Comparison of ENCODE assay signal across 24 cellular contexts in the genomic region with DNA sequence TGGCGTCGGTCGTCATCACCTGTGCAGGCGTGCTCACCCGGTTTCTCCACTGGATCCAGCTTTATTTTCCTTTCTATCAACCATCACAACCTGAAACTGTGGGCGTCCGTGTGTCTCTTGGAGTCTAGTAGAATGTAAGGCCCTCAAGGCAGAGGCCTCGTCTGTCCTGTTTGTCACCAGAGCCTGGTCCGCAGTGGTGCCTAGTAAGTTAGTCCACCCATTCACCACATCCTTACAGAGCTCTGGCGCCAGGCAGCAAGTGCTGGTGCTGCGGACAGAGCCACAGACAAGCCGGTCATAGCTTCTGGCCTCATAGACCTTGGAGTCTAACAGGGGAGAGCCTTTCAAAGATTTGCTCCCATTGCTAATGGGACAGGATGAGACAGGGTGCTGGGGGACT.
"Had no signal": no experiment of that assay in that cellular context is flagged by ENCODE, and none has a peak within 500 bp of the region (broad histone marks: within the 10 kb centered on the region; RNA-seq: fewer than 3 reads in every experiment).

No MANE protein-coding gene starts in this region.

- H3K9me3 Mint-ChIP-seq: activated T-cell treated with anti-CD3 and anti-CD28 coated beads, Interleukin-2, amount 50 U/mL, for 72 hours; natural killer cell treated with Interleukin-12 subunit alpha and Interleukin-12 subunit beta and Interleukin-15 and Interleukin-18, amount 100 ng/mL, for 72 hours; T-cell; T-helper 2 cell treated with Interferon-gamma antibody and Interleukin-4, amounts not matched to agents 5 μg/mL and 100 μg/mL, for 36 hours had no signal

- FAIRE-seq: pancreas, small intestine had no signal

- H3K27ac Mint-ChIP-seq: activated naive CD8-positive, alpha-beta T cell; activated T-cell treated with anti-CD3 and anti-CD28 coated beads, Interleukin-2, amount 50 U/mL, for 72 hours; natural killer cell treated with Interleukin-12 subunit alpha and Interleukin-12 subunit beta and Interleukin-15 and Interleukin-18, amount 100 ng/mL, for 72 hours had no signal

- H3K27me3 Mint-ChIP-seq: activated naive CD8-positive, alpha-beta T cell; natural killer cell treated with Interleukin-12 subunit alpha and Interleukin-12 subunit beta and Interleukin-15 and Interleukin-18, amount 100 ng/mL, for 72 hours; T-cell had no signal

- H3K4me3 ChIP-seq: breast epithelium, coronary artery, gastroesophageal sphincter, heart right ventricle, left lung, pancreas, right lobe of liver, SJCRH30, thyroid gland, upper lobe of right lung had no signal

- H3K27me3 ChIP-seq: breast epithelium, gastroesophageal sphincter, heart right ventricle, left lung, pancreas, right lobe of liver, SJCRH30, thyroid gland, upper lobe of right lung had no signal

- H3K4me1 Mint-ChIP-seq: T-cell had no signal

- DNase-seq: activated gamma-delta T cell; activated T-cell treated with anti-CD3 and anti-CD28 coated beads, Interleukin-2, amount 50 U/mL, for 72 hours; amniotic stem cell; heart right ventricle; left lung; mammary epithelial cell; midbrain; SJCRH30; small intestine; stimulated activated CD4-positive, alpha-beta T cell treated with anti-CD3 and anti-CD28 coated beads, Interleukin-15, amount 100 ng/mL, for 24 hours; stimulated activated CD4-positive, alpha-beta T cell treated with anti-CD3 and anti-CD28 coated beads, Interleukin-2, amount 100 ng/mL, for 48 hours; stimulated activated naive CD8-positive, alpha-beta T cell treated with anti-CD3 and anti-CD28 coated beads, Interleukin-15, Interleukin-2, amounts not matched to agents 100 U/mL and 50 U/mL, for 24 hours; T-cell; thyroid gland; upper lobe of right lung had no signal

- H3K4me3 Mint-ChIP-seq: activated naive CD8-positive, alpha-beta T cell; activated T-cell treated with anti-CD3 and anti-CD28 coated beads, Interleukin-2, amount 50 U/mL, for 72 hours; natural killer cell treated with Interleukin-12 subunit alpha and Interleukin-12 subunit beta and Interleukin-15 and Interleukin-18, amount 100 ng/mL, for 72 hours; T-cell; T-helper 2 cell treated with Interferon-gamma antibody and Interleukin-4, amounts not matched to agents 5 μg/mL and 100 μg/mL, for 36 hours had no signal

- H3K9me3 ChIP-seq: gastroesophageal sphincter, left lung, pancreas, right lobe of liver, SJCRH30, thyroid gland, upper lobe of right lung had no signal

- H3K27ac ChIP-seq: breast epithelium, coronary artery, epithelial cell of prostate, gastroesophageal sphincter, left lung, pancreas, right lobe of liver, SJCRH30, thyroid gland, upper lobe of right lung had no signal

- H3K36me3 ChIP-seq: breast epithelium, pancreas, right lobe of liver, SJCRH30, thyroid gland had no signal

- H3K36me3 Mint-ChIP-seq: natural killer cell treated with Interleukin-12 subunit alpha and Interleukin-12 subunit beta and Interleukin-15 and Interleukin-18, amount 100 ng/mL, for 72 hours had no signal

- H3K4me1 ChIP-seq: breast epithelium, gastroesophageal sphincter, left lung, pancreas, right lobe of liver, SJCRH30, thyroid gland, upper lobe of right lung had no signal

- ATAC-seq: activated T-cell treated with anti-CD3 and anti-CD28 coated beads, Interleukin-2, amount 50 U/mL, for 72 hours; gastroesophageal sphincter; left lung; pancreas; stimulated activated naive CD8-positive, alpha-beta T cell treated with anti-CD3 and anti-CD28 coated beads, Interleukin-15, Interleukin-2, amounts not matched to agents 100 U/mL and 50 U/mL, for 24 hours; T-cell had no signal
